In the genomic region with DNA sequence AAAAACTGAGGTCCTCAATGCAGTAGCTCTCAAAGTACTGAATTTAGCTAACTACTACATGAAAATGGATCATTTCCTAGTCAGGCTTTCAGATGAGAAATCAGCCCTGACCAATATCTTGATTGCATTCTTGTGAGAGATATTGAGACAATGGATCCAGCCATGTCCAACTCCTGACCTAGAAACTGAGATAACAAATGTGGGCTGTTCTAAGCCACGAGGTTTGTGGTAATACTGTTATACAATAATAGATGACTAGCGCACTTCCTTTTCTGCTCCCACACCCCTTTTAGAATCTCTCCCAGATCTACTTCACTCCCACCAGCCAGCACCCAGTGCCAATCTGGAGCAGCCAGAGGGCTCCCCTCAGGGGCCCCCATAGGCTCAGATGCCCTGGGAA, we compare ENCODE assay signal across 28 cellular contexts.
"Had no signal": no experiment of that assay in that cellular context is flagged by ENCODE, and none has a peak within 500 bp of the region (broad histone marks: within the 10 kb centered on the region; RNA-seq: fewer than 3 reads in every experiment).

No MANE protein-coding gene starts in this region.

- H3K4me3 ChIP-seq: ascending aorta, breast epithelium, cardiac muscle cell, coronary artery, dorsolateral prefrontal cortex had no signal

- H3K9me3 Mint-ChIP-seq: activated CD4-positive, alpha-beta memory T cell treated with anti-CD3 and anti-CD28 coated beads for 36 hours; activated CD4-positive, alpha-beta T cell treated with anti-CD3 and anti-CD28 coated beads, Interleukin-2, amount 10 ng/mL, durations not matched to agents 24 days and 14 days; activated naive CD4-positive, alpha-beta T cell treated with anti-CD3 and anti-CD28 coated beads, Interleukin-2, amount 10 ng/mL, durations not matched to agents 7 days and 5 days; activated naive CD4-positive, alpha-beta T cell treated with anti-CD3 and anti-CD28 coated beads, Interleukin-2, amount 50 U/mL, for 72 hours; activated naive CD8-positive, alpha-beta T cell treated with anti-CD3 and anti-CD28 coated beads, Interleukin-2, amount 10 ng/mL, durations not matched to agents 7 days and 5 days; central memory CD8-positive, alpha-beta T cell; dendritic cell treated with granulocyte-macrophage colony-stimulating factor and Interleukin-4, amounts not matched to agents 40 ng/mL and 50 ng/mL, for 4 days; endodermal cell had no signal

- H3K27me3 ChIP-seq: ascending aorta, breast epithelium, cardiac muscle cell had no signal

- H3K9me3 ChIP-seq: ascending aorta, breast epithelium had no signal

- H3K27ac Mint-ChIP-seq: activated CD4-positive, alpha-beta memory T cell treated with anti-CD3 and anti-CD28 coated beads for 36 hours; activated CD4-positive, alpha-beta T cell treated with anti-CD3 and anti-CD28 coated beads for 36 hours; activated CD4-positive, alpha-beta T cell treated with anti-CD3 and anti-CD28 coated beads, Interleukin-2, amount 10 ng/mL, durations not matched to agents 24 days and 14 days; activated CD8-positive, alpha-beta memory T cell treated with anti-CD3 and anti-CD28 coated beads, Interleukin-2, amount 10 ng/mL, durations not matched to agents 7 days and 5 days; activated CD8-positive, alpha-beta T cell treated with anti-CD3 and anti-CD28 coated beads, Interleukin-2, amount 10 ng/mL, durations not matched to agents 7 days and 5 days; activated naive CD4-positive, alpha-beta T cell treated with anti-CD3 and anti-CD28 coated beads, Interleukin-2, amount 10 ng/mL, durations not matched to agents 7 days and 5 days; activated naive CD4-positive, alpha-beta T cell treated with anti-CD3 and anti-CD28 coated beads, Interleukin-2, amount 50 U/mL, for 72 hours; activated naive CD8-positive, alpha-beta T cell treated with anti-CD3 and anti-CD28 coated beads, Interleukin-2, amount 10 ng/mL, durations not matched to agents 7 days and 5 days; activated T-cell treated with anti-CD3 and anti-CD28 coated beads, Interleukin-2, amount 50 U/mL, for 72 hours; dendritic cell treated with granulocyte-macrophage colony-stimulating factor and Interleukin-4, amounts not matched to agents 40 ng/mL and 50 ng/mL, for 4 days; endodermal cell had no signal

- H3K4me1 Mint-ChIP-seq: activated CD4-positive, alpha-beta T cell treated with anti-CD3 and anti-CD28 coated beads for 36 hours; activated CD4-positive, alpha-beta T cell treated with anti-CD3 and anti-CD28 coated beads, Interleukin-2, amount 10 ng/mL, durations not matched to agents 24 days and 14 days; activated CD8-positive, alpha-beta memory T cell treated with anti-CD3 and anti-CD28 coated beads, Interleukin-2, amount 10 ng/mL, durations not matched to agents 7 days and 5 days; activated naive CD4-positive, alpha-beta T cell treated with anti-CD3 and anti-CD28 coated beads, Interleukin-2, amount 10 ng/mL, durations not matched to agents 7 days and 5 days; activated naive CD8-positive, alpha-beta T cell treated with anti-CD3 and anti-CD28 coated beads, Interleukin-2, amount 10 ng/mL, durations not matched to agents 7 days and 5 days; central memory CD8-positive, alpha-beta T cell; endodermal cell had no signal

- H3K36me3 ChIP-seq: ascending aorta, breast epithelium, cardiac muscle cell had no signal

- H3K27ac ChIP-seq: ascending aorta, breast epithelium, cardiac muscle cell, coronary artery had no signal

- H3K4me1 ChIP-seq: ascending aorta, breast epithelium had no signal

- DNase-seq: activated CD4-positive, alpha-beta memory T cell treated with anti-CD3 and anti-CD28 coated beads for 36 hours; activated CD4-positive, alpha-beta T cell treated with anti-CD3 and anti-CD28 coated beads for 36 hours; activated CD4-positive, alpha-beta T cell treated with anti-CD3 and anti-CD28 coated beads, Interleukin-2, amount 10 ng/mL, durations not matched to agents 24 days and 14 days; activated CD4-positive, CD25-positive, alpha-beta regulatory T cell; activated CD4-positive, CD25-positive, alpha-beta regulatory T cell treated with anti-CD3 and anti-CD28 coated beads, Interleukin-2, amount 50 U/mL, for 72 hours; activated CD8-positive, alpha-beta memory T cell treated with anti-CD3 and anti-CD28 coated beads, Interleukin-2, amount 10 ng/mL, durations not matched to agents 7 days and 5 days; activated CD8-positive, alpha-beta memory T cell treated with anti-CD3 and anti-CD28 coated beads, Interleukin-2, amount 50 U/mL, for 4 hours; activated CD8-positive, alpha-beta T cell treated with anti-CD3 and anti-CD28 coated beads, Interleukin-2, amount 10 ng/mL, durations not matched to agents 7 days and 5 days; activated gamma-delta T cell; activated naive CD4-positive, alpha-beta T cell; activated naive CD4-positive, alpha-beta T cell treated with anti-CD3 and anti-CD28 coated beads, Interleukin-2, amount 10 ng/mL, durations not matched to agents 7 days and 5 days; activated naive CD8-positive, alpha-beta T cell treated with anti-CD3 and anti-CD28 coated beads, Interleukin-2, amount 10 ng/mL, durations not matched to agents 7 days and 5 days; activated T-cell treated with anti-CD3 and anti-CD28 coated beads, Interleukin-2, amount 50 U/mL, for 1 hour; activated T-cell treated with anti-CD3 and anti-CD28 coated beads, Interleukin-2, amount 50 U/mL, for 72 hours; effector memory CD4-positive, alpha-beta T cell; endodermal cell; T-helper 2 cell had no signal

- H3K4me3 Mint-ChIP-seq: activated CD4-positive, alpha-beta memory T cell treated with anti-CD3 and anti-CD28 coated beads for 36 hours; activated CD4-positive, alpha-beta T cell treated with anti-CD3 and anti-CD28 coated beads for 36 hours; activated CD4-positive, alpha-beta T cell treated with anti-CD3 and anti-CD28 coated beads, Interleukin-2, amount 10 ng/mL, durations not matched to agents 24 days and 14 days; activated CD8-positive, alpha-beta memory T cell treated with anti-CD3 and anti-CD28 coated beads, Interleukin-2, amount 10 ng/mL, durations not matched to agents 7 days and 5 days; activated CD8-positive, alpha-beta T cell treated with anti-CD3 and anti-CD28 coated beads, Interleukin-2, amount 10 ng/mL, durations not matched to agents 7 days and 5 days; activated naive CD4-positive, alpha-beta T cell treated with anti-CD3 and anti-CD28 coated beads, Interleukin-2, amount 10 ng/mL, durations not matched to agents 7 days and 5 days; activated naive CD8-positive, alpha-beta T cell treated with anti-CD3 and anti-CD28 coated beads, Interleukin-2, amount 10 ng/mL, durations not matched to agents 7 days and 5 days; activated T-cell treated with anti-CD3 and anti-CD28 coated beads, Interleukin-2, amount 50 U/mL, for 72 hours; brain; central memory CD8-positive, alpha-beta T cell; dendritic cell treated with granulocyte-macrophage colony-stimulating factor and Interleukin-4, amounts not matched to agents 40 ng/mL and 50 ng/mL, for 4 days; endodermal cell had no signal

- H3K36me3 Mint-ChIP-seq: activated CD4-positive, alpha-beta memory T cell treated with anti-CD3 and anti-CD28 coated beads for 36 hours; activated CD8-positive, alpha-beta memory T cell treated with anti-CD3 and anti-CD28 coated beads, Interleukin-2, amount 10 ng/mL, durations not matched to agents 7 days and 5 days; activated naive CD4-positive, alpha-beta T cell treated with anti-CD3 and anti-CD28 coated beads, Interleukin-2, amount 10 ng/mL, durations not matched to agents 7 days and 5 days; activated naive CD4-positive, alpha-beta T cell treated with anti-CD3 and anti-CD28 coated beads, Interleukin-2, amount 50 U/mL, for 72 hours; activated naive CD8-positive, alpha-beta T cell treated with anti-CD3 and anti-CD28 coated beads, Interleukin-2, amount 10 ng/mL, durations not matched to agents 7 days and 5 days; brain had no signal

- ATAC-seq: activated CD4-positive, alpha-beta T cell treated with anti-CD3 and anti-CD28 coated beads for 36 hours; activated CD8-positive, alpha-beta memory T cell treated with anti-CD3 and anti-CD28 coated beads, Interleukin-2, amount 10 ng/mL, durations not matched to agents 7 days and 5 days; activated CD8-positive, alpha-beta T cell treated with anti-CD3 and anti-CD28 coated beads, Interleukin-2, amount 10 ng/mL, durations not matched to agents 7 days and 5 days; activated naive CD4-positive, alpha-beta T cell treated with anti-CD3 and anti-CD28 coated beads, Interleukin-2, amount 50 U/mL, for 72 hours; activated T-cell treated with anti-CD3 and anti-CD28 coated beads, Interleukin-2, amount 50 U/mL, for 72 hours; esophagus mucosa had no signal

- FAIRE-seq: frontal cortex had no signal
